12 cellular contexts compared by ENCODE assay signal in the genomic region with DNA sequence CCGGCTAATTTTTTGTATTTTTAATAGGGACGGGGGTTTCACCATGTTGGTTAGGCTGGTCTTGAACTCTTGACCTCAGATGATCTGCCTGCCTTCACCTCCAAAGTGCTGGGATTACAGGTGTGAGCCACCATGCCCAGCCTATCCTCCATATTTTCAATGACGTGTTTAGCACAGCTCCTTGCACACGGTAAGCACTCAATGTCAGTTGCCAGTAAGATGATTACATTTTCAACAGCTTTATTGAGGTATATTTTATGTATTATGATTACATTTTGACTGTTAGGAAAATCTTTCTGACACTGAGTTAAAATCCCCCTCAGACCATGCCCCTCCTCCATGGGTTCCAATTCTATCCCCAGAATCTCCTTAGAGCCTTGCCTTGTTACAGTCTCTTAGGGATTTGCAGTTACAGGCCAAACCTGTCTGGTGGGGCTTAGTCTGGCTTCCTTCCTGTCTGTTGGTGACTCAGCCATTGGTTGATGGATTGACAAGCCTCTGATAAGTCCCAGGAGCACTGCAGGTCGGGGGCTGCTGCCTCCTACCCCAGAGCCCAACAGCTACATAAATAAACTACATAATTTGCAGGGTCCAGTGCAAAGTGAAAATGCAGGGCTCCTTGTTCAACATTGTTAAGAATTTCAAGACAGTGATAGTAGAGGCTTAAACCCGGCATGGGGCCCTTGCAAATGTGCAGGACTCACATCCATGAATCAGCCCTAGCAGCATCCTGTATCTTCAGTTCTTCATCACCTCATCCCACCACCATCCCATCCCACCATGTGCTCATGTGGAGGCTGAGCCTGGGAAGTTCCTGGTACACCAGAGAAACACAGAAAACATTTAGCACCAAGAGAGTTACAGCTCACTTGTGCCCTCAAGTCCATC.
DNase-seq lines count a peak whose midpoint lies in the region; ATAC-seq and TF ChIP-seq lines count a peak whose summit lies in the region.
"Had no signal": no experiment of that assay in that cellular context is flagged by ENCODE, and none has a peak within 500 bp of the region (broad histone marks: within the 10 kb centered on the region; RNA-seq: fewer than 3 reads in every experiment).

No MANE protein-coding gene starts in this region.

- no peak overlapping the region for H3K27ac ChIP-seq in caudate nucleus (ENCODE audit: low read depth, low read length)
- H3K27ac ChIP-seq: adrenal gland, thyroid gland had no signal

- no peak for TF ChIP-seq CTCF in nephron (IDR thresholded peaks at IDR 0.05; ENCODE audit: unreplicated experiment in 3 of 3)

- H3K27me3 Mint-ChIP-seq in nephron (ENCODE audit: low read depth): peaks cover 4% of the 10 kb centered on the region

- DNase-seq in GDM1 (lab: John Stamatoyannopoulos, UW): peak; percentile 29
- peak; percentile 52 for DNase-seq in MV-4-11 (lab: John Stamatoyannopoulos, UW)
- peak; percentile 30 for DNase-seq in astrocyte of the hippocampus (ENCODE audit: low read depth, low spot score)
- no peak for DNase-seq in caudate nucleus (lab: John Stamatoyannopoulos, UW)
- DNase-seq: adrenal gland; NCI-H1694 treated with DMSO at 0.1 percent for 48 hours; stimulated activated CD4-positive, alpha-beta T cell treated with anti-CD3 and anti-CD28 coated beads, Interleukin-1b, Interleukin-23, amount 100 ng/mL, for 48 hours; thyroid gland had no signal

- no peak overlapping the region for H3K4me3 Mint-ChIP-seq in nephron

- H3K9me3 Mint-ChIP-seq in nephron: no peaks in the 10 kb centered on the region

- ATAC-seq in HG03045 (IDR thresholded peaks at IDR 0.05; ENCODE audit: unreplicated experiment) (no peak), HG03159 (IDR thresholded peaks at IDR 0.05; ENCODE audit: unreplicated experiment) (no peak), HG03432 (IDR thresholded peaks at IDR 0.05; ENCODE audit: unreplicated experiment) (no peak)

- H3K27ac Mint-ChIP-seq in nephron: peak overlapping the region in 2 of 3 experiments; percentile 19 to 30

- no peaks in the 10 kb centered on the region for H3K36me3 Mint-ChIP-seq in nephron (ENCODE audit: low read depth)

- H3K4me1 Mint-ChIP-seq in nephron: peaks cover 39% of the 10 kb centered on the region

Comparison
In these comparisons a context has a peak if more than half of its experiments do, and no peak if none do; other contexts are left out.
1. DNase-seq: peak in GDM1 (single experiment), MV-4-11 (single experiment) and astrocyte of the hippocampus (single experiment); none in caudate nucleus (0 of 61).